Comparison of ENCODE assay signal across 18 cellular contexts in the genomic region with DNA sequence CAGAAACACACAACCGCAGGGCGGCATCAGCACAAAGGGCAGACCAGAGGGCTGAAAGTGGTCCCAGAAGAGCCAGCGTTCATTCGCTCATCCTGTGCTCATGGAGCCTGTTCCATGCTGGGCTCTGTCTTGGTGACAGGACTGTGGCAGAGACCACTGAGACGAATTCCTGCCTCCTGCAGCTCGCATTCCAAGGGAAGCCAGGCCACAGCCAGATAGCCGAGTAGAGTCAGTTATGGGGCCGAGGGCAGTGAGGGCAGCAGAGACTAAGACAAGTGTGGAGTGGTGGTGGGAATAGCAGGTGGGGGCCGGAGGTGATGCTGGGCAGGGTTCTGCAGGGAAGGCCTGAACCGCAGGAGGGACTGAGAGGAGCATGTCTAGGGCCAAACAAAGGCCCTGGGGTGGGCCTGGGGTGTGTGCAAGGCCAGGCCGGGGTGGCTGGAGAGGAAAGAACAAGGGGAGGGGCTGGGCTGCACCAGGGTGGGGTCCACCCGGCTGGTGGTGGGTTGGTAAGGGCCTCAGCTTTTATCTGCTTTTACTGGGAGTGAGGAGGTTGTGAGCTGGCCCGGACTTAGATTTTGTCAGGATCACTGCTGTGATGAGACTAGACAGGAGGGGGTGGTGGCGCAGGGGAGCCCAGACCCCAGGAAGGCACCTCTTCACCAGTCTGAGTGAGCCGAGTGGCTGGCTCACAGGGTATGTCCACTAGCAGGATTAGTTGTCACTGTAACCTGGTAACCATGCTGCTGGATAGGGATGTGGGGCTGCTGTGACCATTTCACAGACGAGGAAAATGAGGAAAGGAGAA. TPM values are rescaled to one million over a fixed set of nuclear protein-coding genes. Genes with fewer than 3 reads are reported as not detected.
DNase-seq lines count a peak whose midpoint lies in the region; ATAC-seq and TF ChIP-seq lines count a peak whose summit lies in the region.
"Had no signal": no experiment of that assay in that cellular context is flagged by ENCODE, and none has a peak within 500 bp of the region (broad histone marks: within the 10 kb centered on the region; RNA-seq: fewer than 3 reads in every experiment).

No MANE protein-coding gene starts in this region.

- H3K4me3 ChIP-seq in Peyer's patch (no peak overlapping the region), left lung (no peak overlapping the region)
- H3K4me3 ChIP-seq: mucosa of descending colon had no signal

- H3K9me3 Mint-ChIP-seq in activated CD4-positive, alpha-beta memory T cell treated with anti-CD3 and anti-CD28 coated beads for 36 hours = no peaks in the 10 kb centered on the region
- H3K9me3 Mint-ChIP-seq in activated CD4-positive, alpha-beta memory T cell treated with anti-CD3 and anti-CD28 coated beads, Interleukin-2, amount 10 ng/mL, durations not matched to agents 7 days and 5 days = no peaks in the 10 kb centered on the region

- H3K4me3 Mint-ChIP-seq in activated CD4-positive, alpha-beta memory T cell treated with anti-CD3 and anti-CD28 coated beads for 36 hours = no peak overlapping the region
- H3K4me3 Mint-ChIP-seq in activated CD4-positive, alpha-beta memory T cell treated with anti-CD3 and anti-CD28 coated beads, Interleukin-2, amount 10 ng/mL, durations not matched to agents 7 days and 5 days = no peak overlapping the region
- H3K4me3 Mint-ChIP-seq: brain had no signal

- no peak for TF ChIP-seq POLR2A in Peyer's patch (IDR thresholded peaks at IDR 0.05)

- peak; percentile 3 for DNase-seq in activated CD4-positive, alpha-beta memory T cell treated with anti-CD3 and anti-CD28 coated beads for 36 hours
- no peak for DNase-seq in activated CD4-positive, alpha-beta memory T cell treated with anti-CD3 and anti-CD28 coated beads, Interleukin-2, amount 10 ng/mL, durations not matched to agents 7 days and 5 days
- DNase-seq in Peyer's patch (peak in 2 of 3 donors; percentile 22 to 28), left lung (peak; percentile 20 to 54), sciatic nerve (ENCODE audit: low spot score) (peak; percentile 44), NCI-H2029 (lab: John Stamatoyannopoulos, UW) (no peak), nucleus accumbens (lab: John Stamatoyannopoulos, UW) (no peak)
- DNase-seq: effector CD4-positive, alpha-beta T cell; NCI-H2081 treated with DMSO at 0.1 percent for 48 hours; NCI-H774; RPMI8226; stimulated activated CD4-positive, alpha-beta T cell treated with anti-CD3 and anti-CD28 coated beads, Interleukin-4, amount 100 ng/mL, for 4 hours had no signal

- CTCF ChIA-PET in activated CD4-positive, alpha-beta memory T cell treated with anti-CD3 and anti-CD28 coated beads for 36 hours (lab: Charles Lee) = no interaction called here
- CTCF ChIA-PET in activated CD4-positive, alpha-beta memory T cell treated with anti-CD3 and anti-CD28 coated beads, Interleukin-2, amount 10 ng/mL, durations not matched to agents 7 days and 5 days (lab: Charles Lee) = no interaction called here

- no peaks in the 10 kb centered on the region for H3K4me1 Mint-ChIP-seq in activated CD4-positive, alpha-beta memory T cell treated with anti-CD3 and anti-CD28 coated beads for 36 hours (ENCODE audit: low read depth)
- no peaks in the 10 kb centered on the region for H3K4me1 Mint-ChIP-seq in activated CD4-positive, alpha-beta memory T cell treated with anti-CD3 and anti-CD28 coated beads, Interleukin-2, amount 10 ng/mL, durations not matched to agents 7 days and 5 days

- H3K36me3 Mint-ChIP-seq in activated CD4-positive, alpha-beta memory T cell treated with anti-CD3 and anti-CD28 coated beads for 36 hours = no peaks in the 10 kb centered on the region
- no peaks in the 10 kb centered on the region for H3K36me3 Mint-ChIP-seq in activated CD4-positive, alpha-beta memory T cell treated with anti-CD3 and anti-CD28 coated beads, Interleukin-2, amount 10 ng/mL, durations not matched to agents 7 days and 5 days (ENCODE audit: low read depth)
- H3K36me3 Mint-ChIP-seq: brain had no signal

- intact Hi-C loops in activated CD4-positive, alpha-beta memory T cell treated with anti-CD3 and anti-CD28 coated beads for 36 hours (cut with micrococcal nuclease) = no loop called here
- intact Hi-C loops in left lung (cut with DNase I) = no loop called here
- intact Hi-C loops in sciatic nerve (cut with DNase I) = no loop called here

- TF ChIP-seq CTCF in Peyer's patch (IDR thresholded peaks at IDR 0.05) = no peak
- no peak for TF ChIP-seq CTCF in left lung (IDR thresholded peaks at IDR 0.05)

- H3K36me3 ChIP-seq in Peyer's patch (no peaks in the 10 kb centered on the region), left lung (no peaks in the 10 kb centered on the region)

- ATAC-seq in left lung (no peak), sciatic nerve (no peak), GM19351 (IDR thresholded peaks at IDR 0.05; ENCODE audit: unreplicated experiment) (no peak)
- ATAC-seq: mucosa of descending colon had no signal

- H3K27ac ChIP-seq in Peyer's patch (no peak overlapping the region), left lung (no peak overlapping the region)

- no peak overlapping the region for H3K27ac Mint-ChIP-seq in activated CD4-positive, alpha-beta memory T cell treated with anti-CD3 and anti-CD28 coated beads for 36 hours
- H3K27ac Mint-ChIP-seq in activated CD4-positive, alpha-beta memory T cell treated with anti-CD3 and anti-CD28 coated beads, Interleukin-2, amount 10 ng/mL, durations not matched to agents 7 days and 5 days = no peak overlapping the region

- H3K9me3 ChIP-seq in Peyer's patch (no peaks in the 10 kb centered on the region), left lung (no peaks in the 10 kb centered on the region)
- H3K9me3 ChIP-seq: mucosa of descending colon had no signal

- H3K4me1 ChIP-seq in Peyer's patch (no peaks in the 10 kb centered on the region), left lung (no peaks in the 10 kb centered on the region)

- H3K27me3 Mint-ChIP-seq in activated CD4-positive, alpha-beta memory T cell treated with anti-CD3 and anti-CD28 coated beads for 36 hours = peaks cover 1% of the 10 kb centered on the region
- H3K27me3 Mint-ChIP-seq in activated CD4-positive, alpha-beta memory T cell treated with anti-CD3 and anti-CD28 coated beads, Interleukin-2, amount 10 ng/mL, durations not matched to agents 7 days and 5 days = no peaks in the 10 kb centered on the region

- POLR2A ChIA-PET in activated CD4-positive, alpha-beta memory T cell treated with anti-CD3 and anti-CD28 coated beads for 36 hours (lab: Charles Lee) = no interaction called here
- POLR2A ChIA-PET in activated CD4-positive, alpha-beta memory T cell treated with anti-CD3 and anti-CD28 coated beads, Interleukin-2, amount 10 ng/mL, durations not matched to agents 7 days and 5 days (lab: Charles Lee) = no interaction called here

- H3K27me3 ChIP-seq in Peyer's patch (no peaks in the 10 kb centered on the region), left lung (no peaks in the 10 kb centered on the region)

RNA-seq across cellular contexts. Expression of a gene that starts 6.3 kb away (rescaled TPM):
- total RNA-seq in activated CD4-positive, alpha-beta memory T cell treated with anti-CD3 and anti-CD28 coated beads for 36 hours = not detected
- total RNA-seq in activated CD4-positive, alpha-beta memory T cell treated with anti-CD3 and anti-CD28 coated beads, Interleukin-2, amount 10 ng/mL, durations not matched to agents 7 days and 5 days = not detected
- not detected for total RNA-seq in Peyer's patch
- under 1 TPM; 0.06 to 0.08 TPM for total RNA-seq in left lung
- 0.09 TPM for total RNA-seq in sciatic nerve
- total RNA-seq: G401; mucosa of descending colon; renal cortical epithelial cell; T-helper 2 cell treated with Interferon-gamma antibody and Interleukin-4, amounts not matched to agents 100 ng/mL and 5 ng/mL, for 36 hours had no signal

Comparison
In these comparisons a context has a peak if more than half of its experiments do, and no peak if none do; other contexts are left out.
1. DNase-seq: peak in activated CD4-positive, alpha-beta memory T cell treated with anti-CD3 and anti-CD28 coated beads for 36 hours (single experiment), Peyer's patch (2 of 3), left lung (2 of 2) and sciatic nerve (single experiment); none in activated CD4-positive, alpha-beta memory T cell treated with anti-CD3 and anti-CD28 coated beads, Interleukin-2, amount 10 ng/mL, durations not matched to agents 7 days and 5 days (single experiment), NCI-H2029 (single experiment) and nucleus accumbens (0 of 56).